8 cellular contexts compared by ENCODE assay signal in genomic region chr7:69597278-69598076, GRCh38. TPM values are rescaled to one million over a fixed set of nuclear protein-coding genes. Genes with fewer than 3 reads are reported as not detected.
A peak's percentile ranks its signal among the peaks of the same experiment; 100 is the strongest.
DNase-seq lines count a peak whose midpoint lies in the region; ATAC-seq and TF ChIP-seq lines count a peak whose summit lies in the region.

No MANE protein-coding gene starts in this region.

- H3K27me3 ChIP-seq in heart right ventricle, result peaks cover 0 to 21% (median 0%) of the 10 kb centered on the region in 7 donors

- H3K9me3 Mint-ChIP-seq in activated CD8-positive, alpha-beta T cell treated with anti-CD3 and anti-CD28 coated beads for 36 hours, result no peaks in the 10 kb centered on the region

- POLR2A ChIA-PET in activated CD8-positive, alpha-beta T cell treated with anti-CD3 and anti-CD28 coated beads for 36 hours (lab: Charles Lee), result interaction anchor here (1.1 kb wide), 1 partner anchor 21 kb away, joined by 3 read pairs; no protein-coding TSS in a partner anchor

- no peaks in the 10 kb centered on the region for H3K36me3 ChIP-seq in heart right ventricle

- H3K4me3 ChIP-seq in heart right ventricle, result peak overlapping the region; percentile 42 to 98 (median 82)

- H3K4me1 Mint-ChIP-seq in activated CD8-positive, alpha-beta T cell treated with anti-CD3 and anti-CD28 coated beads for 36 hours (ENCODE audit: low read depth), result peaks cover 11% of the 10 kb centered on the region

- WGBS in heart right ventricle, 2 donors, result 1% methylated on average over 66 to 78 of the region's 78 CpGs

- CTCF ChIA-PET in activated CD8-positive, alpha-beta T cell treated with anti-CD3 and anti-CD28 coated beads for 36 hours (lab: Charles Lee), result no interaction called here

- H3K9me3 ChIP-seq in heart right ventricle, result no peaks in the 10 kb centered on the region

- peaks cover 31% of the 10 kb centered on the region for H3K27me3 Mint-ChIP-seq in activated CD8-positive, alpha-beta T cell treated with anti-CD3 and anti-CD28 coated beads for 36 hours

- no peak for TF ChIP-seq CTCF in activated CD8-positive, alpha-beta T cell treated with anti-CD3 and anti-CD28 coated beads for 36 hours (IDR thresholded peaks at IDR 0.05)
- TF ChIP-seq CTCF in heart right ventricle (IDR thresholded peaks at IDR 0.05), result no peak

- no peaks in the 10 kb centered on the region for H3K36me3 Mint-ChIP-seq in activated CD8-positive, alpha-beta T cell treated with anti-CD3 and anti-CD28 coated beads for 36 hours (ENCODE audit: low read depth)

- ATAC-seq in HG03066 (IDR thresholded peaks at IDR 0.05; ENCODE audit: low read depth, unreplicated experiment) (peak; percentile 14), heart right ventricle (peak; percentile 29 to 51 (median 39)), GM18873 (IDR thresholded peaks at IDR 0.05; ENCODE audit: low FRiP score, unreplicated experiment) (no peak)
- ATAC-seq in activated CD8-positive, alpha-beta T cell treated with anti-CD3 and anti-CD28 coated beads for 36 hours, result peak; percentile 15

- peaks cover 0 to 24% (median 11%) of the 10 kb centered on the region in 9 donors for H3K4me1 ChIP-seq in heart right ventricle

- H3K27ac ChIP-seq in heart right ventricle, result peak overlapping the region; percentile 55 to 92 (median 88)

- H3K4me3 Mint-ChIP-seq in activated CD8-positive, alpha-beta T cell treated with anti-CD3 and anti-CD28 coated beads for 36 hours, result peak overlapping the region; percentile 37

- intact Hi-C loops in activated CD8-positive, alpha-beta T cell treated with anti-CD3 and anti-CD28 coated beads for 36 hours (cut with micrococcal nuclease), result no loop called here
- intact Hi-C loops in heart right ventricle (cut with DNase I), result loop anchor here in 3 of 10 donors (5.0 to 10.0 kb wide), 3 partner anchors 80 to 297 kb away; no protein-coding TSS in a partner anchor
- intact Hi-C loops in posterior vena cava (cut with DNase I), result no loop called here

- peak; percentile 4 for DNase-seq in stimulated activated CD4-positive, alpha-beta T cell treated with anti-CD3 and anti-CD28 coated beads, Interleukin-15, amount 100 ng/mL, for 24 hours
- no peak for DNase-seq in stimulated activated CD4-positive, alpha-beta T cell treated with anti-CD3 and anti-CD28 coated beads, Interleukin-1b, Interleukin-23, amount 100 ng/mL, for 48 hours
- peak; percentile 8 for DNase-seq in activated CD8-positive, alpha-beta T cell treated with anti-CD3 and anti-CD28 coated beads for 36 hours
- DNase-seq in heart right ventricle (peak; percentile 36 to 57), posterior vena cava (ENCODE audit: low spot score) (peak; percentile 85)
- no peak for DNase-seq in activated CD4-positive, CD25-positive, alpha-beta regulatory T cell (lab: John Stamatoyannopoulos, UW)

- H3K27ac Mint-ChIP-seq in activated CD8-positive, alpha-beta T cell treated with anti-CD3 and anti-CD28 coated beads for 36 hours, result no peak overlapping the region

RNA-seq across cellular contexts. Expression of gene AUTS2, which starts 0.8 kb away (rescaled TPM):
- 1 to 10 TPM; 3.1 to 3.3 TPM for total RNA-seq in activated CD8-positive, alpha-beta T cell treated with anti-CD3 and anti-CD28 coated beads for 36 hours
- total RNA-seq in heart right ventricle (10 to 100 TPM in 1 of 10 donors, 1 to 10 TPM in 9; 5.0 to 11.2 (median 7.9) TPM), posterior vena cava (10 to 100 TPM; 43.4 to 52.9 TPM)
- 1 to 10 TPM; 1.6 to 7.2 TPM for polyA plus RNA-seq in heart right ventricle

Comparison
In these comparisons a context has a peak if more than half of its experiments do, and no peak if none do; other contexts are left out.
1. DNase-seq: peak in stimulated activated CD4-positive, alpha-beta T cell treated with anti-CD3 and anti-CD28 coated beads, Interleukin-15, amount 100 ng/mL, for 24 hours (single experiment), activated CD8-positive, alpha-beta T cell treated with anti-CD3 and anti-CD28 coated beads for 36 hours (single experiment), heart right ventricle (2 of 2) and posterior vena cava (single experiment); none in stimulated activated CD4-positive, alpha-beta T cell treated with anti-CD3 and anti-CD28 coated beads, Interleukin-1b, Interleukin-23, amount 100 ng/mL, for 48 hours (single experiment) and activated CD4-positive, CD25-positive, alpha-beta regulatory T cell (0 of 4).